Comparison of ENCODE assay signal across 25 cellular contexts in the genomic region with DNA sequence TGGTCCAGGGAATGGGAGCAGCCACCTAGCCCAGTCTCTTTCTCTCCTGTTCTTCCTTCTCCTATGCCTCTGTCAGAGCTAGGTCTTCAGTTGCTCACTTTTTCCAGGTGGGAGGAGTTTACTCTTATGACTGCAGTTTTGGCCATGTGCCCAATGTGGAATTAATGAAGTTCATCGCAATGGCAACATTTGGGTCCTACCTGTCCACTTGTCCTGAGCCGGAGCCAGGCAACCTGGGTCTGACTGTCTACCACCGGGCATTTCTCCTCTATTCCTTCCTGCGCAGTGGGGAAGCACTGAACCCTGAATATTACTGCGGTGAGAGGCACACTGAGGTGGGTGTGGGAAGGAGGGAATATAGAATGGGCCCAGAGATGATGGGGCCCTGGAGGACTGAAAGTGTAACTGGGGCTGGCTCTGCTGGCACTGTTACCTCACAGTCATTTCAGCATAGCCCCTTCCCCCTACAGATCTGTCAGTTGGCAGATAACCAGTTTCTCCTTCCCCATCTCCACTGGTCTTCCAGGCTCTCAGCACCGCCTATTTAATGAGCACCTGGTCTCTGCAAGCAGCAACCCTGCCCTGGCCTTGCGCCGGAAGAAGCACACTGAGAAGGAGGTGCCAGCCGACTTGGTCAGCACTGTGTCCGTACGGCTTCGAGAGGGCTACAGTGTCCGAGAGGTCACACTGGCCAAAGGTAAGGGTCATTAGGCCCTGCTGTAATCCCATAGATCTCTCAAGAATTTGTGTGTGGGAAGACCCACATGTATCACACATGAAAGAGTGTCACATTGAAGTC. TPM values are rescaled to one million over a fixed set of nuclear protein-coding genes. Genes with fewer than 3 reads are reported as not detected.
DNase-seq lines count a peak whose midpoint lies in the region; ATAC-seq and TF ChIP-seq lines count a peak whose summit lies in the region.
"Had no signal": no experiment of that assay in that cellular context is flagged by ENCODE, and none has a peak within 500 bp of the region (broad histone marks: within the 10 kb centered on the region; RNA-seq: fewer than 3 reads in every experiment).

No MANE protein-coding gene starts in this region.

- H3K27me3 Mint-ChIP-seq in activated naive CD4-positive, alpha-beta T cell treated with anti-CD3 and anti-CD28 coated beads for 36 hours (ENCODE audit: low read depth): no peaks in the 10 kb centered on the region
- H3K27me3 Mint-ChIP-seq in activated T-helper 1 cell treated with anti-CD3 and anti-CD28 coated beads, Interleukin-12 subunit alpha, Interleukin-12 subunit beta, Interleukin-2, Interleukin-4 antibody, amounts not matched to agents 30 ng/mL and 10 ng/mL and 1 ng/mL, durations not matched to agents 14 hours and 24 hours and 36 hours (ENCODE audit: insufficient read depth): no peaks in the 10 kb centered on the region
- H3K27me3 Mint-ChIP-seq: CD4-positive, alpha-beta T cell; IgD-negative memory B cell had no signal

- intact Hi-C loops in activated naive CD4-positive, alpha-beta T cell treated with anti-CD3 and anti-CD28 coated beads for 36 hours (cut with micrococcal nuclease): loop anchor here (10.0 kb wide), 1 partner anchor 345 kb away; no protein-coding TSS in a partner anchor
- intact Hi-C loops in activated T-helper 1 cell treated with anti-CD3 and anti-CD28 coated beads, Interleukin-12 subunit alpha, Interleukin-12 subunit beta, Interleukin-2, Interleukin-4 antibody, amounts not matched to agents 30 ng/mL and 10 ng/mL and 1 ng/mL, durations not matched to agents 14 hours and 24 hours and 36 hours (cut with micrococcal nuclease): no loop called here

- no peaks in the 10 kb centered on the region for H3K9me3 Mint-ChIP-seq in activated naive CD4-positive, alpha-beta T cell treated with anti-CD3 and anti-CD28 coated beads for 36 hours
- H3K9me3 Mint-ChIP-seq in activated T-helper 1 cell treated with anti-CD3 and anti-CD28 coated beads, Interleukin-12 subunit alpha, Interleukin-12 subunit beta, Interleukin-2, Interleukin-4 antibody, amounts not matched to agents 30 ng/mL and 10 ng/mL and 1 ng/mL, durations not matched to agents 14 hours and 24 hours and 36 hours: no peaks in the 10 kb centered on the region
- H3K9me3 Mint-ChIP-seq: CD4-positive, alpha-beta T cell; IgD-negative memory B cell had no signal

- H3K4me1 Mint-ChIP-seq in activated naive CD4-positive, alpha-beta T cell treated with anti-CD3 and anti-CD28 coated beads for 36 hours (ENCODE audit: low read depth): no peaks in the 10 kb centered on the region
- peaks cover 10% of the 10 kb centered on the region for H3K4me1 Mint-ChIP-seq in activated T-helper 1 cell treated with anti-CD3 and anti-CD28 coated beads, Interleukin-12 subunit alpha, Interleukin-12 subunit beta, Interleukin-2, Interleukin-4 antibody, amounts not matched to agents 30 ng/mL and 10 ng/mL and 1 ng/mL, durations not matched to agents 14 hours and 24 hours and 36 hours (ENCODE audit: low read depth)

- peak; percentile 1 for DNase-seq in activated naive CD4-positive, alpha-beta T cell treated with anti-CD3 and anti-CD28 coated beads for 36 hours
- DNase-seq in activated naive CD4-positive, alpha-beta T cell treated with Interleukin-2 at 50 U/mL for 16 hours: no peak
- no peak for DNase-seq in activated T-helper 1 cell treated with anti-CD3 and anti-CD28 coated beads, Interleukin-12 subunit alpha, Interleukin-12 subunit beta, Interleukin-2, Interleukin-4 antibody, amounts not matched to agents 30 ng/mL and 10 ng/mL and 1 ng/mL, durations not matched to agents 14 hours and 24 hours and 36 hours (ENCODE audit: low spot score)
- DNase-seq in mesenteric fat pad (ENCODE audit: low spot score) (peak; percentile 26), WERI-Rb-1 (no peak)
- DNase-seq in stimulated activated CD4-positive, alpha-beta T cell treated with anti-CD3 and anti-CD28 coated beads, Interleukin-2, amount 100 ng/mL, for 48 hours: no peak
- DNase-seq: AML-193; CD4-positive, alpha-beta T cell; COR-L47; HCEC 1CT; Karpas-422; NCI-H1092; NCI-H1436; NCI-H2081 treated with DMSO at 0.1 percent for 48 hours; NCI-H2171 treated with DMSO at 0.1 percent for 48 hours; NCI-H446; NCI-H524 treated with DMSO at 0.1 percent for 48 hours; NCI-H774; NK-92 treated with Interleukin-12 subunit alpha and Interleukin-12 subunit beta, amount 100 ng/mL, for 24 hours; PC-3; SK-N-SH had no signal

- H3K4me3 ChIP-seq in WERI-Rb-1 (ENCODE audit: low read depth, low read length): no peak overlapping the region
- H3K4me3 ChIP-seq: A549; BLaER1 treated with 17β-estradiol and CSF1 and Interleukin-3, amounts not matched to agents 10 nM and 100 nM had no signal

- no peak for TF ChIP-seq CTCF in WERI-Rb-1 (IDR thresholded peaks at IDR 0.05; ENCODE audit: low read depth, low read length)

- H3K36me3 ChIP-seq in WERI-Rb-1: peaks cover 76% of the 10 kb centered on the region

- no peak for ATAC-seq in GM18868 (IDR thresholded peaks at IDR 0.05; ENCODE audit: unreplicated experiment)
- ATAC-seq: A549, PC-3 had no signal

- CTCF ChIA-PET in activated naive CD4-positive, alpha-beta T cell treated with anti-CD3 and anti-CD28 coated beads for 36 hours (lab: Charles Lee): no interaction called here

- H3K9me3 ChIP-seq in WERI-Rb-1 (ENCODE audit: severe bottlenecking): no peaks in the 10 kb centered on the region
- H3K9me3 ChIP-seq: A549; BLaER1 treated with 17β-estradiol and CSF1 and Interleukin-3, amounts not matched to agents 10 nM and 100 nM; SK-N-SH had no signal

- H3K36me3 Mint-ChIP-seq in activated naive CD4-positive, alpha-beta T cell treated with anti-CD3 and anti-CD28 coated beads for 36 hours (ENCODE audit: low read depth): peaks cover 4% of the 10 kb centered on the region
- H3K36me3 Mint-ChIP-seq in activated T-helper 1 cell treated with anti-CD3 and anti-CD28 coated beads, Interleukin-12 subunit alpha, Interleukin-12 subunit beta, Interleukin-2, Interleukin-4 antibody, amounts not matched to agents 30 ng/mL and 10 ng/mL and 1 ng/mL, durations not matched to agents 14 hours and 24 hours and 36 hours (ENCODE audit: low read depth): peaks cover 31% of the 10 kb centered on the region

- H3K27ac Mint-ChIP-seq in activated naive CD4-positive, alpha-beta T cell treated with anti-CD3 and anti-CD28 coated beads for 36 hours: peak overlapping the region; percentile 14
- peak overlapping the region; percentile 36 for H3K27ac Mint-ChIP-seq in activated T-helper 1 cell treated with anti-CD3 and anti-CD28 coated beads, Interleukin-12 subunit alpha, Interleukin-12 subunit beta, Interleukin-2, Interleukin-4 antibody, amounts not matched to agents 30 ng/mL and 10 ng/mL and 1 ng/mL, durations not matched to agents 14 hours and 24 hours and 36 hours
- H3K27ac Mint-ChIP-seq: CD4-positive, alpha-beta T cell had no signal

- H3K4me3 Mint-ChIP-seq in activated naive CD4-positive, alpha-beta T cell treated with anti-CD3 and anti-CD28 coated beads for 36 hours: no peak overlapping the region
- H3K4me3 Mint-ChIP-seq in activated T-helper 1 cell treated with anti-CD3 and anti-CD28 coated beads, Interleukin-12 subunit alpha, Interleukin-12 subunit beta, Interleukin-2, Interleukin-4 antibody, amounts not matched to agents 30 ng/mL and 10 ng/mL and 1 ng/mL, durations not matched to agents 14 hours and 24 hours and 36 hours: no peak overlapping the region
- H3K4me3 Mint-ChIP-seq: CD4-positive, alpha-beta T cell; IgD-negative memory B cell had no signal

- H3K27ac ChIP-seq in WERI-Rb-1: no peak overlapping the region
- H3K27ac ChIP-seq: A549; BLaER1 treated with 17β-estradiol and CSF1 and Interleukin-3, amounts not matched to agents 10 nM and 100 nM had no signal

- H3K27me3 ChIP-seq in WERI-Rb-1 (ENCODE audit: insufficient read depth, low read depth, severe bottlenecking): no peaks in the 10 kb centered on the region
- H3K27me3 ChIP-seq: BLaER1 treated with 17β-estradiol and CSF1 and Interleukin-3, amounts not matched to agents 10 nM and 100 nM had no signal

RNA-seq across cellular contexts. Expression of gene SZT2, which starts 30.1 kb away (rescaled TPM):
- total RNA-seq in activated naive CD4-positive, alpha-beta T cell treated with anti-CD3 and anti-CD28 coated beads for 36 hours: 10 to 100 TPM; 26.6 to 28.2 TPM
- 59.2 and 64.5 TPM in 2 replicates for total RNA-seq in activated T-helper 1 cell treated with anti-CD3 and anti-CD28 coated beads, Interleukin-12 subunit alpha, Interleukin-12 subunit beta, Interleukin-2, Interleukin-4 antibody, amounts not matched to agents 30 ng/mL and 10 ng/mL and 1 ng/mL, durations not matched to agents 14 hours and 24 hours and 36 hours
- 65.3 TPM for total RNA-seq in mesenteric fat pad

RNA-seq across cellular contexts. Expression of gene MED8, which starts 30.2 kb away (rescaled TPM):
- 10 to 100 TPM; 45.8 to 45.9 TPM for total RNA-seq in activated naive CD4-positive, alpha-beta T cell treated with anti-CD3 and anti-CD28 coated beads for 36 hours
- 43.0 and 48.5 TPM in 2 replicates for total RNA-seq in activated T-helper 1 cell treated with anti-CD3 and anti-CD28 coated beads, Interleukin-12 subunit alpha, Interleukin-12 subunit beta, Interleukin-2, Interleukin-4 antibody, amounts not matched to agents 30 ng/mL and 10 ng/mL and 1 ng/mL, durations not matched to agents 14 hours and 24 hours and 36 hours
- total RNA-seq in mesenteric fat pad: 55.2 TPM

RNA-seq across cellular contexts. Expression of gene HYI, which starts 33.9 kb away (rescaled TPM):
- total RNA-seq in activated naive CD4-positive, alpha-beta T cell treated with anti-CD3 and anti-CD28 coated beads for 36 hours: 1 to 10 TPM; 9.1 to 9.2 TPM
- total RNA-seq in activated T-helper 1 cell treated with anti-CD3 and anti-CD28 coated beads, Interleukin-12 subunit alpha, Interleukin-12 subunit beta, Interleukin-2, Interleukin-4 antibody, amounts not matched to agents 30 ng/mL and 10 ng/mL and 1 ng/mL, durations not matched to agents 14 hours and 24 hours and 36 hours: 14.3 and 16.5 TPM in 2 replicates
- 36.9 TPM for total RNA-seq in mesenteric fat pad

RNA-seq across cellular contexts. Expression of gene ELOVL1, which starts 52.0 kb away (rescaled TPM):
- 10 to 100 TPM; 42.8 to 44.2 TPM for total RNA-seq in activated naive CD4-positive, alpha-beta T cell treated with anti-CD3 and anti-CD28 coated beads for 36 hours
- 81.8 and 85.7 TPM in 2 replicates for total RNA-seq in activated T-helper 1 cell treated with anti-CD3 and anti-CD28 coated beads, Interleukin-12 subunit alpha, Interleukin-12 subunit beta, Interleukin-2, Interleukin-4 antibody, amounts not matched to agents 30 ng/mL and 10 ng/mL and 1 ng/mL, durations not matched to agents 14 hours and 24 hours and 36 hours
- 149 TPM for total RNA-seq in mesenteric fat pad

Comparison
In these comparisons a context has a peak if more than half of its experiments do, and no peak if none do; other contexts are left out.
1. DNase-seq: peak in activated naive CD4-positive, alpha-beta T cell treated with anti-CD3 and anti-CD28 coated beads for 36 hours (single experiment) and mesenteric fat pad (single experiment); none in activated naive CD4-positive, alpha-beta T cell treated with Interleukin-2 at 50 U/mL for 16 hours (single experiment), activated T-helper 1 cell treated with anti-CD3 and anti-CD28 coated beads, Interleukin-12 subunit alpha, Interleukin-12 subunit beta, Interleukin-2, Interleukin-4 antibody, amounts not matched to agents 30 ng/mL and 10 ng/mL and 1 ng/mL, durations not matched to agents 14 hours and 24 hours and 36 hours (single experiment), WERI-Rb-1 (single experiment) and stimulated activated CD4-positive, alpha-beta T cell treated with anti-CD3 and anti-CD28 coated beads, Interleukin-2, amount 100 ng/mL, for 48 hours (0 of 2).